Comparison of ENCODE assay signal across 8 cellular contexts in genomic region chr16:66872927-66873684, GRCh38. TPM values are rescaled to one million over a fixed set of nuclear protein-coding genes. Genes with fewer than 3 reads are reported as not detected.
DNase-seq lines count a peak whose midpoint lies in the region; ATAC-seq and TF ChIP-seq lines count a peak whose summit lies in the region.

No MANE protein-coding gene starts in this region.

- H3K36me3 ChIP-seq in left ventricle myocardium inferior (no peaks in the 10 kb centered on the region), upper lobe of right lung (no peaks in the 10 kb centered on the region)

- H3K9me3 Mint-ChIP-seq in HFFc6 = no peaks in the 10 kb centered on the region

- no peaks in the 10 kb centered on the region for H3K36me3 Mint-ChIP-seq in HFFc6 (ENCODE audit: low read depth)

- peaks cover 11% of the 10 kb centered on the region for H3K4me1 ChIP-seq in left ventricle myocardium inferior
- peaks cover 15% of the 10 kb centered on the region for H3K4me1 ChIP-seq in upper lobe of right lung

- H3K4me1 Mint-ChIP-seq in HFFc6 (ENCODE audit: low read depth) = peaks cover 51% of the 10 kb centered on the region

- H3K4me3 ChIP-seq in left ventricle myocardium inferior = peak overlapping the region; percentile 56
- peak overlapping the region; percentile 47 for H3K4me3 ChIP-seq in upper lobe of right lung

- intact Hi-C loops in left ventricle myocardium inferior (cut with micrococcal nuclease) = no loop called here
- intact Hi-C loops in posterior vena cava (cut with DNase I) = loop anchor here in 1 of 2 donors (2.0 to 10.0 kb wide), 2 partner anchors 268 to 448 kb away; partner anchors contain the start of gene CMTM3
- intact Hi-C loops in upper lobe of right lung (cut with DNase I) = no loop called here

- H3K4me3 Mint-ChIP-seq in HFFc6 = peak overlapping the region; percentile 95

- H3K9me3 ChIP-seq in left ventricle myocardium inferior (replicated peaks) (no peaks in the 10 kb centered on the region), upper lobe of right lung (no peaks in the 10 kb centered on the region)

- peak; percentile 31 for TF ChIP-seq CTCF in GM12801 (IDR thresholded peaks at IDR 0.05; ENCODE audit: extremely low read depth, insufficient read length)
- TF ChIP-seq CTCF in HFFc6 (IDR thresholded peaks at IDR 0.05) = peak; percentile 98
- peak; percentile 96 for TF ChIP-seq CTCF in left ventricle myocardium inferior (IDR thresholded peaks at IDR 0.05; ENCODE audit: borderline replicate concordance)
- peak; percentile 96 for TF ChIP-seq CTCF in upper lobe of right lung (IDR thresholded peaks at IDR 0.05)

- no peaks in the 10 kb centered on the region for H3K27me3 Mint-ChIP-seq in HFFc6 (ENCODE audit: insufficient read depth)

- H3K27ac Mint-ChIP-seq in HFFc6 = peak overlapping the region; percentile 96

- H3K27ac ChIP-seq in left ventricle myocardium inferior (replicated peaks) = peak overlapping the region; percentile 72
- H3K27ac ChIP-seq in upper lobe of right lung = peak overlapping the region; percentile 55

- DNase-seq in HFFc6 (peak; percentile 100), MV-4-11 (lab: John Stamatoyannopoulos, UW) (peak; percentile 100), T follicular helper cell (ENCODE audit: low read depth) (peak; percentile 69), amniotic epithelial cell (ENCODE audit: low read depth) (peak; percentile 95), left ventricle myocardium inferior (peak; percentile 92), posterior vena cava (ENCODE audit: low spot score) (peak; percentile 98), upper lobe of right lung (peak; percentile 96)

- no peaks in the 10 kb centered on the region for H3K27me3 ChIP-seq in left ventricle myocardium inferior (ENCODE audit: low read depth)
- no peaks in the 10 kb centered on the region for H3K27me3 ChIP-seq in upper lobe of right lung

- peak; percentile 99 for ATAC-seq in upper lobe of right lung

RNA-seq across cellular contexts. Expression of gene PDP2, which starts 7.2 kb away (rescaled TPM):
- total RNA-seq in HFFc6 (2021; fragmentation: NEBNext Ultra II Directional; extraction: Animal tissue kit (Norgen Biotek cat#: 25700)) = 10 to 100 TPM; 12.8 to 17.7 (median 16.2) TPM
- total RNA-seq in left ventricle myocardium inferior (2.8 TPM), posterior vena cava (1 to 10 TPM; 5.0 to 5.5 TPM), upper lobe of right lung (22.4 TPM)

RNA-seq across cellular contexts. Expression of gene CA7, which starts 28.9 kb away (rescaled TPM):
- not detected for total RNA-seq in HFFc6 (2021; fragmentation: NEBNext Ultra II Directional; extraction: Animal tissue kit (Norgen Biotek cat#: 25700))
- total RNA-seq in left ventricle myocardium inferior (not detected), posterior vena cava (not detected), upper lobe of right lung (not detected)

RNA-seq across cellular contexts. Expression of gene NAE1, which starts 42.3 kb away (rescaled TPM):
- 10 to 100 TPM; 47.3 to 57.5 (median 53.8) TPM for total RNA-seq in HFFc6 (2021; fragmentation: NEBNext Ultra II Directional; extraction: Animal tissue kit (Norgen Biotek cat#: 25700))
- 28.4 TPM for total RNA-seq in left ventricle myocardium inferior
- total RNA-seq in posterior vena cava = 10 to 100 TPM; 37.4 to 37.6 TPM
- total RNA-seq in upper lobe of right lung = 41.8 TPM

RNA-seq across cellular contexts. Expression of gene CDH16, which starts 45.6 kb away (rescaled TPM):
- total RNA-seq in HFFc6 (2021; fragmentation: NEBNext Ultra II Directional; extraction: Animal tissue kit (Norgen Biotek cat#: 25700)) = under 1 TPM in 1 of 6 experiments, not detected in 5; 0.09 TPM
- total RNA-seq in left ventricle myocardium inferior (not detected), posterior vena cava (not detected), upper lobe of right lung (not detected)

RNA-seq across cellular contexts. Expression of gene RRAD, which starts 52.2 kb away (rescaled TPM):
- total RNA-seq in HFFc6 (2021; fragmentation: NEBNext Ultra II Directional; extraction: Animal tissue kit (Norgen Biotek cat#: 25700)) = 1 to 10 TPM in 4 of 6 experiments, under 1 TPM in 2; 0.52 to 2.0 (median 1.5) TPM
- total RNA-seq in left ventricle myocardium inferior = 135 TPM
- total RNA-seq in posterior vena cava = 10 to 100 TPM in 1 of 2 donors, 1 to 10 TPM in 1; 8.2 to 11.6 TPM
- 11.1 TPM for total RNA-seq in upper lobe of right lung

Comparison
In these comparisons a context has a peak if more than half of its experiments do, and no peak if none do; other contexts are left out.
1. Peak in every context shown above with its lines: DNase-seq, ATAC-seq, H3K4me3 ChIP-seq and H3K27ac ChIP-seq.
2. CTCF ChIP-seq: peak in every context shown above with its lines; median percentile 98 in HFFc6; 96 in left ventricle myocardium inferior; 96 in upper lobe of right lung; 31 in GM12801.